Comparison of ENCODE assay signal across 17 cellular contexts in the genomic region with DNA sequence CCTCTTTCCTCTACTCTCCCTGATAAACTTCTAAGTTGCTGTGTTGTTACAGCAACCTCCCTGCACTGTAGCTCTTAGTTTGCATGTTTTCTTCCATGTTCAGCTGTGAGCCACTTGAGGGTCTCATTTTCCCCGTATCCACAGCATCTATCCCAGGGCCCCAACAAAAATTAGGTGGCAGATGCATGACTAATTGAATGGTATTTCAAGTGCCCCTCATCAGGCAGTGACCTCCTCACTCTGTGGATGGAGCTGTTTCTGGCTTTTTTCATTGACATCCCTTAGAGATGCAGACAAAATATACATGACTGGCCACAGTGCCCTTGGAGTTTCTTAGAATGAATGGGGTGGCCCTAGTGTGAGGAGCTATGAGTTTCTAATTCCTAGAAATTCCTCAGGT. TPM values are rescaled to one million over a fixed set of nuclear protein-coding genes. Genes with fewer than 3 reads are reported as not detected.
DNase-seq lines count a peak whose midpoint lies in the region; ATAC-seq and TF ChIP-seq lines count a peak whose summit lies in the region.
"Had no signal": no experiment of that assay in that cellular context is flagged by ENCODE, and none has a peak within 500 bp of the region (broad histone marks: within the 10 kb centered on the region; RNA-seq: fewer than 3 reads in every experiment).

No MANE protein-coding gene starts in this region.

- H3K4me3 ChIP-seq in right cardiac atrium (ENCODE audit: low read length) (peak overlapping the region; percentile 37), psoas muscle (peak overlapping the region; percentile 66)
- H3K4me3 ChIP-seq: SK-N-MC had no signal

- no peaks in the 10 kb centered on the region for H3K4me1 ChIP-seq in right cardiac atrium (ENCODE audit: control insufficient read depth, insufficient read depth, low read length)
- peaks cover 53% of the 10 kb centered on the region for H3K4me1 ChIP-seq in psoas muscle

- H3K27ac ChIP-seq in right cardiac atrium (ENCODE audit: low read length) (no peak overlapping the region), psoas muscle (peak overlapping the region; percentile 10), substantia nigra (ENCODE audit: low read depth, low read length, poor library complexity, severe bottlenecking) (no peak overlapping the region)
- H3K27ac ChIP-seq: SK-N-MC had no signal

- H3K36me3 ChIP-seq in psoas muscle (ENCODE audit: insufficient read depth in 1 of 2, low read depth in 1 of 2): peaks cover 0 to 3% of the 10 kb centered on the region in 2 donors

- intact Hi-C loops in Calu3 (cut with micrococcal nuclease; ENCODE audit: unreplicated experiment): no loop called here
- intact Hi-C loops in right cardiac atrium (cut with DNase I): loop anchor here (5.0 to 10.0 kb wide), 4 partner anchors 38 to 153 kb away; no protein-coding TSS in a partner anchor
- intact Hi-C loops in psoas muscle (cut with DNase I): no loop called here

- H3K27ac Mint-ChIP-seq in Calu3 (ENCODE audit: unreplicated experiment): no peak overlapping the region
- H3K27ac Mint-ChIP-seq: CD4-positive, CD25-positive, alpha-beta regulatory T cell had no signal

- H3K27me3 Mint-ChIP-seq in Calu3 (ENCODE audit: unreplicated experiment): no peaks in the 10 kb centered on the region

- DNase-seq in Calu3 (no peak), NCI-H524 (lab: John Stamatoyannopoulos, UW) (peak; percentile 81 to 93), right cardiac atrium (no peak), psoas muscle (no peak), NCI-H1694 (lab: John Stamatoyannopoulos, UW) (no peak), substantia nigra (lab: John Stamatoyannopoulos, UW) (no peak), MV-4-11 (lab: John Stamatoyannopoulos, UW) (no peak)
- DNase-seq: CD4-positive, CD25-positive, alpha-beta regulatory T cell; NCI-H1048; NCI-H1436; NCI-H2227 treated with DMSO at 0.1 percent for 48 hours; SHP77 had no signal

- H3K4me1 Mint-ChIP-seq in Calu3 (ENCODE audit: low read depth, unreplicated experiment): peaks cover 33% of the 10 kb centered on the region
- H3K4me1 Mint-ChIP-seq: CD4-positive, CD25-positive, alpha-beta regulatory T cell had no signal

- no peak for ATAC-seq in right cardiac atrium
- ATAC-seq in psoas muscle: no peak
- no peak for ATAC-seq in GM21528 (IDR thresholded peaks at IDR 0.05; ENCODE audit: low FRiP score, unreplicated experiment)

- TF ChIP-seq CTCF in Calu3 (IDR thresholded peaks at IDR 0.05; ENCODE audit: unreplicated experiment) (peak; percentile 9), psoas muscle (IDR thresholded peaks at IDR 0.05) (no peak)

- H3K36me3 Mint-ChIP-seq in Calu3 (ENCODE audit: insufficient read depth, unreplicated experiment): no peaks in the 10 kb centered on the region
- H3K36me3 Mint-ChIP-seq: CD4-positive, CD25-positive, alpha-beta regulatory T cell had no signal

- H3K9me3 Mint-ChIP-seq in Calu3 (ENCODE audit: low read depth, unreplicated experiment): no peaks in the 10 kb centered on the region

- H3K27me3 ChIP-seq in right cardiac atrium (ENCODE audit: control insufficient read depth, insufficient read depth): no peaks in the 10 kb centered on the region
- no peaks in the 10 kb centered on the region for H3K27me3 ChIP-seq in psoas muscle (ENCODE audit: insufficient read depth in 3 of 3, low read length in 2 of 3)

- WGBS in right cardiac atrium: 0% methylated on average over 1 of the region's 1 CpG
- 0 to 62% (median 27%) methylated on average over 1 of the region's 1 CpG for WGBS in psoas muscle, 3 donors

- CTCF ChIA-PET in Calu3 (lab: Charles Lee): interaction anchor here (0.8 to 3.0 kb wide), 8 partner anchors 11 to 157 kb away, joined by 3 to 31 read pairs (median 7); a partner anchor contains a TSS

- H3K4me3 Mint-ChIP-seq in Calu3 (ENCODE audit: low read depth, unreplicated experiment): no peak overlapping the region
- H3K4me3 Mint-ChIP-seq: CD4-positive, CD25-positive, alpha-beta regulatory T cell had no signal

- H3K9me3 ChIP-seq in right cardiac atrium (ENCODE audit: control insufficient read depth, low read length): no peaks in the 10 kb centered on the region
- H3K9me3 ChIP-seq in psoas muscle: no peaks in the 10 kb centered on the region

- no TSS peak for BruUV-seq in Calu3 (replicated peaks; lab: Mats Ljungman, UMichigan)

RNA-seq across cellular contexts. Expression of a gene that starts 3.4 kb away (rescaled TPM):
- total RNA-seq in Calu3 (2022) (not detected in 2 replicates), right cardiac atrium (100 to 1,000 TPM; 706 to 865 (median 788) TPM), psoas muscle (100 to 1,000 TPM in 2 of 4 donors, 10 to 100 TPM in 2; 56.4 to 271 (median 148) TPM)
- polyA plus RNA-seq in right cardiac atrium (702 TPM), psoas muscle (10 to 100 TPM; 68.3 to 85.0 (median 84.0) TPM)
- total RNA-seq: CD4-positive, CD25-positive, alpha-beta regulatory T cell; MCF 10A; OCI-LY7 had no signal
- polyA plus RNA-seq: BJ; CD4-positive, CD25-positive, alpha-beta regulatory T cell had no signal

Comparison
In these comparisons a context has a peak if more than half of its experiments do, and no peak if none do; other contexts are left out.
1. DNase-seq: peak in NCI-H524 (2 of 2); none in Calu3 (single experiment), right cardiac atrium (0 of 3), psoas muscle (0 of 2), NCI-H1694 (single experiment), substantia nigra (0 of 49) and MV-4-11 (single experiment).
2. RNA of a gene that starts 3.4 kb away (total RNA-seq): 706 to 865 TPM in right cardiac atrium and 56.4 to 271 TPM in psoas muscle; not detected in Calu3; every median in the first group is over 10 times any median in the second.
3. intact Hi-C loops: an anchor here in right cardiac atrium (5.0 to 10.0 kb wide); none called in Calu3 and psoas muscle.